Comparison of ENCODE assay signal across 26 cellular contexts in the genomic region with DNA sequence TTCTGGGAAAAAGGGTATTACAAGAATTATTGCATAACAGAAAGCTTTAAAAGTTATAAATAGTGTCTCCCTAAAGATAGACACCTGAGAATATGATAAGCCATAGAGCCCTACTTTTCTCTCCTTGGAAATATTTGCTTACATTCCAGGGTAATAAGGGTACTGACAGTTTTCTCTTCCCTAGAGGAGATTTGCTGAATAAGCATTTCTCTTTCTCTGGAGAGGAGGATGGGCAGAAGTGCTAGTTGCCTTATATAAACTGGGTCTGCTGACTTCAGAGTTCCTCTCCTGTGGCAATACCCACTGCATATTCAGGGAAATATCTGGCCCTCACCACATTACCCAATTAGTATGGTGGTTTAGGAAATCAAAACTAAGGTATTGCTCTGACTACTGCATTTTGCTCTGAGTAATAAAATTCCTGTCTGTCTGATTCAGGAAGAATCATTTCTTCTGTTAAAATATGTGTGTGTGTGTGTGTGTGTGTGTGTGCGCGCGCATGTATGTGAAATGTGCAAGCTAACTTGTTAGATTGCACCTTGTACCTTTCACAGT.
A peak's percentile ranks its signal among the peaks of the same experiment; 100 is the strongest.
DNase-seq lines count a peak whose midpoint lies in the region; ATAC-seq, FAIRE-seq and TF ChIP-seq lines count a peak whose summit lies in the region.
"Had no signal": no experiment of that assay in that cellular context is flagged by ENCODE, and none has a peak within 500 bp of the region (broad histone marks: within the 10 kb centered on the region; RNA-seq: fewer than 3 reads in every experiment).

No MANE protein-coding gene starts in this region.

- no peak overlapping the region for H3K4me2 ChIP-seq in osteoblast (ENCODE audit: insufficient read depth, low read length)
- H3K4me2 ChIP-seq: neural progenitor cell had no signal

- H3K27me3 Mint-ChIP-seq in activated naive CD4-positive, alpha-beta T cell treated with anti-CD3 and anti-CD28 coated beads, Interleukin-2, amount 10 ng/mL, durations not matched to agents 7 days and 5 days = no peaks in the 10 kb centered on the region
- H3K27me3 Mint-ChIP-seq: activated naive CD8-positive, alpha-beta T cell had no signal

- H3K27me3 ChIP-seq in osteoblast (ENCODE audit: insufficient read depth, low read length) = no peaks in the 10 kb centered on the region
- H3K27me3 ChIP-seq: cardiac muscle cell, dorsolateral prefrontal cortex, esophagus muscularis mucosa, neural progenitor cell, SJSA1 had no signal

- H3K4me1 Mint-ChIP-seq in activated naive CD4-positive, alpha-beta T cell treated with anti-CD3 and anti-CD28 coated beads, Interleukin-2, amount 10 ng/mL, durations not matched to agents 7 days and 5 days = no peaks in the 10 kb centered on the region
- H3K4me1 Mint-ChIP-seq: neural progenitor cell had no signal

- DNase-seq in A172 (ENCODE audit: low spot score) (peak; percentile 25), HCEC 1CT (peak; percentile 66), amniotic epithelial cell (ENCODE audit: low read depth) (peak; percentile 79), fibroblast of pulmonary artery (ENCODE audit: low read depth) (peak; percentile 31), osteoblast (ENCODE audit: insufficient read length, low spot score, missing footprints) (no peak), GM12891 (ENCODE audit: insufficient read length, low spot score) (no peak)
- DNase-seq in activated naive CD4-positive, alpha-beta T cell treated with anti-CD3 and anti-CD28 coated beads, Interleukin-2, amount 10 ng/mL, durations not matched to agents 7 days and 5 days = no peak
- DNase-seq: activated CD4-positive, CD25-positive, alpha-beta regulatory T cell; activated CD8-positive, alpha-beta memory T cell treated with anti-CD3 and anti-CD28 coated beads for 24 hours; activated T-cell treated with anti-CD3 and anti-CD28 coated beads, Interleukin-2, amount 50 U/mL, for 72 hours; dorsolateral prefrontal cortex; Karpas-422; midbrain; NCI-H1105 treated with DMSO at 0.1 percent for 48 hours; NCI-H748 treated with DMSO at 0.1 percent for 48 hours; OCI-M1; retina; stimulated activated naive CD4-positive, alpha-beta T cell had no signal

- no peak for TF ChIP-seq POLR2A in GM12891 (IDR thresholded peaks at IDR 0.05; ENCODE audit: low read depth, low read length)

- no peaks in the 10 kb centered on the region for H3K79me2 ChIP-seq in osteoblast (ENCODE audit: insufficient read depth, low read length)

- no peak overlapping the region for H3K27ac Mint-ChIP-seq in activated naive CD4-positive, alpha-beta T cell treated with anti-CD3 and anti-CD28 coated beads, Interleukin-2, amount 10 ng/mL, durations not matched to agents 7 days and 5 days
- H3K27ac Mint-ChIP-seq: activated naive CD8-positive, alpha-beta T cell; activated T-cell treated with anti-CD3 and anti-CD28 coated beads, Interleukin-2, amount 50 U/mL, for 72 hours; neural progenitor cell had no signal

- CTCF ChIA-PET in activated naive CD4-positive, alpha-beta T cell treated with anti-CD3 and anti-CD28 coated beads, Interleukin-2, amount 10 ng/mL, durations not matched to agents 7 days and 5 days (lab: Charles Lee) = no interaction called here

- no peak overlapping the region for H3K27ac ChIP-seq in osteoblast (ENCODE audit: low read depth, low read length)
- H3K27ac ChIP-seq: cardiac muscle cell, dorsolateral prefrontal cortex, esophagus muscularis mucosa, neural progenitor cell, SJSA1 had no signal

- TF ChIP-seq CTCF in fibroblast of pulmonary artery (IDR thresholded peaks at IDR 0.05; ENCODE audit: low read length, missing control alignments) (no peak), osteoblast (IDR thresholded peaks at IDR 0.05; ENCODE audit: extremely low read depth, low read depth, low read length) (no peak)

- ATAC-seq in HG03378 (IDR thresholded peaks at IDR 0.05; ENCODE audit: unreplicated experiment) = no peak
- ATAC-seq: activated T-cell treated with anti-CD3 and anti-CD28 coated beads, Interleukin-2, amount 50 U/mL, for 72 hours had no signal

- no peaks in the 10 kb centered on the region for H4K20me1 ChIP-seq in osteoblast (ENCODE audit: insufficient read depth, low read length)

- H3K9me3 Mint-ChIP-seq in activated naive CD4-positive, alpha-beta T cell treated with anti-CD3 and anti-CD28 coated beads, Interleukin-2, amount 10 ng/mL, durations not matched to agents 7 days and 5 days = peaks cover 15% of the 10 kb centered on the region
- H3K9me3 Mint-ChIP-seq: neural progenitor cell had no signal

- H3K4me1 ChIP-seq in osteoblast (ENCODE audit: insufficient read depth, low read length) = no peaks in the 10 kb centered on the region
- H3K4me1 ChIP-seq: esophagus muscularis mucosa, neural progenitor cell, SJSA1 had no signal

- H3K36me3 ChIP-seq in osteoblast (ENCODE audit: insufficient read depth, low read length) = no peaks in the 10 kb centered on the region
- H3K36me3 ChIP-seq: cardiac muscle cell, esophagus muscularis mucosa, neural progenitor cell, SJSA1 had no signal

- no peak overlapping the region for H3K4me3 Mint-ChIP-seq in activated naive CD4-positive, alpha-beta T cell treated with anti-CD3 and anti-CD28 coated beads, Interleukin-2, amount 10 ng/mL, durations not matched to agents 7 days and 5 days
- H3K4me3 Mint-ChIP-seq: activated naive CD8-positive, alpha-beta T cell; activated T-cell treated with anti-CD3 and anti-CD28 coated beads, Interleukin-2, amount 50 U/mL, for 72 hours; neural progenitor cell had no signal

- no peak for FAIRE-seq in GM12891 (lab: Jason Lieb, UNC)
- FAIRE-seq: A204.1, H54 had no signal

- H3K4me3 ChIP-seq in fibroblast of pulmonary artery (replicated peaks; ENCODE audit: low read depth, low read length) (no peak overlapping the region), osteoblast (ENCODE audit: insufficient read depth, low read length) (no peak overlapping the region)
- H3K4me3 ChIP-seq: cardiac muscle cell, dorsolateral prefrontal cortex, esophagus muscularis mucosa, neural progenitor cell, SJSA1 had no signal

- no peaks in the 10 kb centered on the region for H3K36me3 Mint-ChIP-seq in activated naive CD4-positive, alpha-beta T cell treated with anti-CD3 and anti-CD28 coated beads, Interleukin-2, amount 10 ng/mL, durations not matched to agents 7 days and 5 days
- H3K36me3 Mint-ChIP-seq: activated naive CD8-positive, alpha-beta T cell; neural progenitor cell had no signal

- no peaks in the 10 kb centered on the region for H3K9me3 ChIP-seq in osteoblast (ENCODE audit: low read depth, low read length)
- H3K9me3 ChIP-seq: esophagus muscularis mucosa, SJSA1 had no signal

- H2AFZ ChIP-seq in osteoblast (ENCODE audit: low read length) = no peak overlapping the region
- H2AFZ ChIP-seq: neural progenitor cell had no signal

TF ChIP-seq in GM12891, 5 proteins besides CTCF, POLR2A, EP300 and RAD21:
- no peak for TF ChIP-seq POLR2AphosphoS5 (IDR thresholded peaks at IDR 0.05; ENCODE audit: low read depth, low read length)
- TF ChIP-seq POU2F2 (IDR thresholded peaks at IDR 0.05; ENCODE audit: low read depth, low read length) = no peak
- TF ChIP-seq TAF1 (IDR thresholded peaks at IDR 0.05; ENCODE audit: low read depth, low read length) = no peak
- no peak for TF ChIP-seq SPI1 (IDR thresholded peaks at IDR 0.05; ENCODE audit: low read depth, low read length)
- TF ChIP-seq PAX5 (IDR thresholded peaks at IDR 0.05; ENCODE audit: insufficient read depth, low read length, severe bottlenecking) = no peak

Comparison
In these comparisons a context has a peak if more than half of its experiments do, and no peak if none do; other contexts are left out.
1. DNase-seq: peak in A172 (single experiment), HCEC 1CT (single experiment), amniotic epithelial cell (single experiment) and fibroblast of pulmonary artery (single experiment); none in osteoblast (single experiment), activated naive CD4-positive, alpha-beta T cell treated with anti-CD3 and anti-CD28 coated beads, Interleukin-2, amount 10 ng/mL, durations not matched to agents 7 days and 5 days (single experiment) and GM12891 (single experiment).